ENCODE assay signal across 6 cellular contexts in the genomic region with DNA sequence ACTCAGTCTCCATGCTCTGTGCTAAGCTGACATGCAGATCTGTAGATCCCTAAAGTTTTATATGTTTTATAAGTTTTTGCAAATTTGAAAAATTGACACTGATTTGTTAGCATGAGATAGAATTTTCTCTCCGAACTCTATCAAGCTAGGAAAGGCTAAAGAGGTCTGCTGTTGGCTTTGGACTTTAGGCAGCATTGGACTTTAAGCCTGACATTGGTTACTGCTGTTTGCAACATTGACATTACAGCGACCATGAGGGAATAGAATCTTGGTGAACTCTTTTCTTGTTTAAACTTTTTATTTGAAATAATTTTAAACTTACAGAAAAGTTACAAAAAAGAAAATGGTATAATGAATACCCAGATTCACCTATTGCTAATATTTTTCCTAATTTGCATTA.
"Had no signal": no experiment of that assay in that cellular context is flagged by ENCODE, and none has a peak within 500 bp of the region (broad histone marks: within the 10 kb centered on the region; RNA-seq: fewer than 3 reads in every experiment).

No MANE protein-coding gene starts in this region.

- DNase-seq: IMR-90, KBM-7, KG1 had no signal

- FAIRE-seq: HTR-8/SVneo, K562 had no signal

- H3K4me3 ChIP-seq: K562 had no signal

- H3K27ac ChIP-seq: HL-60 had no signal

- ATAC-seq: K562 had no signal
